Comparison of ENCODE assay signal across 12 cellular contexts in genomic region chr6:158313989-158314388, GRCh38. TPM values are rescaled to one million over a fixed set of nuclear protein-coding genes. Genes with fewer than 3 reads are reported as not detected.
DNase-seq lines count a peak whose midpoint lies in the region; ATAC-seq and TF ChIP-seq lines count a peak whose summit lies in the region.
"Had no signal": no experiment of that assay in that cellular context is flagged by ENCODE, and none has a peak within 500 bp of the region (broad histone marks: within the 10 kb centered on the region; RNA-seq: fewer than 3 reads in every experiment).

No MANE protein-coding gene starts in this region.

- peak in 1 of 2 donors; percentile 9 for DNase-seq in activated naive CD4-positive, alpha-beta T cell treated with anti-CD3 and anti-CD28 coated beads, Interleukin-2, amount 50 U/mL, for 72 hours (ENCODE audit: low spot score in 2 of 2)
- no peak for DNase-seq in activated naive CD4-positive, alpha-beta T cell treated with Interleukin-2 at 50 U/mL for 16 hours
- DNase-seq in spleen (peak; percentile 78), mesothelial cell of epicardium (ENCODE audit: low spot score in 2 of 2, unreplicated experiment in 2 of 2) (no peak), DMS79 treated with DMSO at 0.1 percent for 48 hours (lab: John Stamatoyannopoulos, UW) (no peak), NCI-H1105 treated with DMSO at 0.1 percent for 48 hours (lab: John Stamatoyannopoulos, UW) (no peak)
- DNase-seq: HCEC 1CT, islet precursor cell, pancreas had no signal

- H3K4me3 ChIP-seq in spleen = peak overlapping the region in 4 of 8 donors; percentile 20 to 59 (median 21)
- H3K4me3 ChIP-seq: adrenal gland, pancreas had no signal

- TF ChIP-seq CTCF in spleen (IDR thresholded peaks at IDR 0.05 in 8 of 11, conservative IDR thresholded peaks at IDR 0.05 in 3 of 11) = no peak
- TF ChIP-seq CTCF in mesothelial cell of epicardium (IDR thresholded peaks at IDR 0.05; ENCODE audit: unreplicated experiment) = no peak

- no peaks in the 10 kb centered on the region for H3K27me3 ChIP-seq in spleen (replicated peaks in 1 of 7)
- H3K27me3 ChIP-seq: adrenal gland, pancreas had no signal

- intact Hi-C loops in spleen (cut with DNase I; ENCODE audit: low total_unique reads) = no loop called here

- H3K4me1 Mint-ChIP-seq in T-helper 1 cell treated with Interleukin-12 subunit alpha and Interleukin-12 subunit beta and Interleukin-4 antibody, amounts not matched to agents 30 μg/mL and 1 μg/mL, for 36 hours (ENCODE audit: low read depth) = peaks cover 13% of the 10 kb centered on the region
- peaks cover 3% of the 10 kb centered on the region for H3K4me1 Mint-ChIP-seq in mesothelial cell of epicardium

- H3K9me3 ChIP-seq in spleen = peaks cover 0 to 12% (median 6%) of the 10 kb centered on the region in 8 donors
- H3K9me3 ChIP-seq: adrenal gland, pancreas had no signal

- WGBS in spleen, 5 donors = 33 to 56% (median 40%) methylated on average over 9 of the region's 9 CpGs

- peaks cover 0 to 26% (median 14%) of the 10 kb centered on the region in 6 donors for H3K4me1 ChIP-seq in spleen
- H3K4me1 ChIP-seq: adrenal gland, pancreas had no signal

- peak; percentile 40 to 50 for ATAC-seq in activated naive CD4-positive, alpha-beta T cell treated with anti-CD3 and anti-CD28 coated beads, Interleukin-2, amount 50 U/mL, for 72 hours
- ATAC-seq in HG02763 (IDR thresholded peaks at IDR 0.05; ENCODE audit: unreplicated experiment) = peak; percentile 66

- no peak for TF ChIP-seq POLR2A in spleen (IDR thresholded peaks at IDR 0.05)

- no peaks in the 10 kb centered on the region for H3K9me3 Mint-ChIP-seq in activated naive CD4-positive, alpha-beta T cell treated with anti-CD3 and anti-CD28 coated beads, Interleukin-2, amount 50 U/mL, for 72 hours
- peaks cover 3% of the 10 kb centered on the region for H3K9me3 Mint-ChIP-seq in T-helper 1 cell treated with Interleukin-12 subunit alpha and Interleukin-12 subunit beta and Interleukin-4 antibody, amounts not matched to agents 30 μg/mL and 1 μg/mL, for 36 hours
- H3K9me3 Mint-ChIP-seq in mesothelial cell of epicardium = peaks cover 16% of the 10 kb centered on the region

- H3K4me3 Mint-ChIP-seq in T-helper 1 cell treated with Interleukin-12 subunit alpha and Interleukin-12 subunit beta and Interleukin-4 antibody, amounts not matched to agents 30 μg/mL and 1 μg/mL, for 36 hours = peak overlapping the region; percentile 10
- no peak overlapping the region for H3K4me3 Mint-ChIP-seq in mesothelial cell of epicardium

- no peaks in the 10 kb centered on the region for H3K27me3 Mint-ChIP-seq in T-helper 1 cell treated with Interleukin-12 subunit alpha and Interleukin-12 subunit beta and Interleukin-4 antibody, amounts not matched to agents 30 μg/mL and 1 μg/mL, for 36 hours (ENCODE audit: low read depth)
- H3K27me3 Mint-ChIP-seq in mesothelial cell of epicardium (ENCODE audit: low read depth) = no peaks in the 10 kb centered on the region

- H3K27ac Mint-ChIP-seq in activated naive CD4-positive, alpha-beta T cell treated with anti-CD3 and anti-CD28 coated beads, Interleukin-2, amount 50 U/mL, for 72 hours = peak overlapping the region in 1 of 2 donors; percentile 66
- H3K27ac Mint-ChIP-seq in T-helper 1 cell treated with Interleukin-12 subunit alpha and Interleukin-12 subunit beta and Interleukin-4 antibody, amounts not matched to agents 30 μg/mL and 1 μg/mL, for 36 hours = no peak overlapping the region
- H3K27ac Mint-ChIP-seq in mesothelial cell of epicardium = no peak overlapping the region

- H3K27ac ChIP-seq in spleen = peak overlapping the region in 4 of 8 donors; percentile 5 to 75 (median 57)
- H3K27ac ChIP-seq: adrenal gland, pancreas had no signal

- H3K36me3 ChIP-seq in spleen = peaks cover 0 to 42% (median 4%) of the 10 kb centered on the region in 6 donors
- H3K36me3 ChIP-seq: adrenal gland had no signal

- H3K36me3 Mint-ChIP-seq in activated naive CD4-positive, alpha-beta T cell treated with anti-CD3 and anti-CD28 coated beads, Interleukin-2, amount 50 U/mL, for 72 hours = peaks cover 13 to 17% of the 10 kb centered on the region in 2 donors
- peaks cover 18% of the 10 kb centered on the region for H3K36me3 Mint-ChIP-seq in T-helper 1 cell treated with Interleukin-12 subunit alpha and Interleukin-12 subunit beta and Interleukin-4 antibody, amounts not matched to agents 30 μg/mL and 1 μg/mL, for 36 hours (ENCODE audit: low read depth)
- peaks cover 61% of the 10 kb centered on the region for H3K36me3 Mint-ChIP-seq in mesothelial cell of epicardium

RNA-seq across cellular contexts. Expression of gene TULP4, which starts 1.7 kb away (rescaled TPM):
- 10 to 100 TPM; 20.5 to 27.4 TPM for total RNA-seq in activated naive CD4-positive, alpha-beta T cell treated with anti-CD3 and anti-CD28 coated beads, Interleukin-2, amount 50 U/mL, for 72 hours
- total RNA-seq in spleen = 100 to 1,000 TPM in 2 of 7 donors, 10 to 100 TPM in 5; 72.0 to 143 (median 79.0) TPM
- polyA plus RNA-seq in spleen = 1 to 10 TPM; 1.8 to 6.9 (median 2.1) TPM
- 133 to 137 TPM (median 135 TPM) in 3 replicates for total RNA-seq in mesothelial cell of epicardium
